9 cellular contexts compared by ENCODE assay signal in genomic region chr10:102628451-102628911, GRCh38. TPM values are rescaled to one million over a fixed set of nuclear protein-coding genes. Genes with fewer than 3 reads are reported as not detected.
DNase-seq lines count a peak whose midpoint lies in the region; ATAC-seq, FAIRE-seq and TF ChIP-seq lines count a peak whose summit lies in the region.
"Had no signal": no experiment of that assay in that cellular context is flagged by ENCODE, and none has a peak within 500 bp of the region (broad histone marks: within the 10 kb centered on the region; RNA-seq: fewer than 3 reads in every experiment).

No MANE protein-coding gene starts in this region.

- FAIRE-seq in HTR-8/SVneo (lab: Jason Lieb, UNC): peak; percentile 44

- TF ChIP-seq CTCF in left lung (IDR thresholded peaks at IDR 0.05) (no peak), suprapubic skin (IDR thresholded peaks at IDR 0.05) (no peak)

- ATAC-seq in left lung (peak; percentile 21), HG03159 (IDR thresholded peaks at IDR 0.05; ENCODE audit: unreplicated experiment) (no peak), GM19328 (IDR thresholded peaks at IDR 0.05; ENCODE audit: unreplicated experiment) (no peak)

- no peak for TF ChIP-seq POLR2A in suprapubic skin (IDR thresholded peaks at IDR 0.05)

- H3K27ac ChIP-seq in caudate nucleus (ENCODE audit: low read depth, low read length) (peak overlapping the region; percentile 86), left lung (peak overlapping the region; percentile 76 to 89), suprapubic skin (peak overlapping the region; percentile 86)

- intact Hi-C loops in left lung (cut with DNase I): no loop called here

- H3K4me1 ChIP-seq in left lung: peaks cover 41 to 72% of the 10 kb centered on the region in 2 donors
- H3K4me1 ChIP-seq in suprapubic skin: peaks cover 54% of the 10 kb centered on the region

- peaks cover 0 to 12% of the 10 kb centered on the region in 2 donors for H3K36me3 ChIP-seq in left lung
- peaks cover 28% of the 10 kb centered on the region for H3K36me3 ChIP-seq in suprapubic skin

- TF ChIP-seq EP300 in suprapubic skin (IDR thresholded peaks at IDR 0.05): no peak

- no peaks in the 10 kb centered on the region for H3K27me3 ChIP-seq in left lung
- H3K27me3 ChIP-seq in suprapubic skin: no peaks in the 10 kb centered on the region

- H3K4me3 ChIP-seq in left lung (no peak overlapping the region), suprapubic skin (no peak overlapping the region)

- H3K9me3 ChIP-seq in left lung (no peaks in the 10 kb centered on the region), suprapubic skin (no peaks in the 10 kb centered on the region)

- DNase-seq in HTR-8/SVneo (ENCODE audit: insufficient read length, low spot score) (no peak), caudate nucleus (lab: John Stamatoyannopoulos, UW) (peak in 58 of 61 donors; percentile 27 to 86 (median 70)), left lung (peak in 1 of 2 donors; percentile 81), suprapubic skin (ENCODE audit: low spot score in 2 of 2) (no peak), SIG-M5 treated with dmso at 0.1 percent for 504 hours (lab: John Stamatoyannopoulos, UW; ENCODE audit: unreplicated experiment) (no peak)
- no peak for DNase-seq in activated naive CD4-positive, alpha-beta T cell treated with anti-CD3 and anti-CD28 coated beads, Interleukin-2, amount 50 U/mL, for 16 hours
- DNase-seq: NCI-H1417 treated with DMSO at 0.1 percent for 48 hours had no signal

- WGBS in suprapubic skin: 74% methylated on average over 11 of the region's 11 CpGs

RNA-seq across cellular contexts. Expression of gene TRIM8, which starts 15.8 kb away (rescaled TPM):
- total RNA-seq in left lung: 100 to 1,000 TPM; 123 to 180 TPM
- 100 to 1,000 TPM in 2 of 4 donors, 10 to 100 TPM in 2; 73.1 to 113 (median 96.1) TPM for total RNA-seq in suprapubic skin

Comparison
In these comparisons a context has a peak if more than half of its experiments do, and no peak if none do; other contexts are left out.
1. DNase-seq: peak in caudate nucleus (58 of 61); none in HTR-8/SVneo (single experiment), suprapubic skin (0 of 2), activated naive CD4-positive, alpha-beta T cell treated with anti-CD3 and anti-CD28 coated beads, Interleukin-2, amount 50 U/mL, for 16 hours (single experiment) and SIG-M5 treated with dmso at 0.1 percent for 504 hours (single experiment).
2. Peak in every context shown above with its lines, with median percentiles within 50 percentile points of each other: H3K27ac ChIP-seq.